15 cellular contexts compared by ENCODE assay signal in genomic region chr1:174768516-174768915, GRCh38.
DNase-seq lines count a peak whose midpoint lies in the region; ATAC-seq and TF ChIP-seq lines count a peak whose summit lies in the region.
"Had no signal": no experiment of that assay in that cellular context is flagged by ENCODE, and none has a peak within 500 bp of the region (broad histone marks: within the 10 kb centered on the region; RNA-seq: fewer than 3 reads in every experiment).

No MANE protein-coding gene starts in this region.

- peaks cover 0 to 48% (median 36%) of the 10 kb centered on the region in 10 experiments; a peak in 15 of 20 replicates for H3K4me1 ChIP-seq in BLaER1 treated with 17β-estradiol and CSF1 and Interleukin-3, amounts not matched to agents 10 nM and 100 nM
- H3K4me1 ChIP-seq in OCI-LY7 (ENCODE audit: insufficient read depth, low read length, poor library complexity, severe bottlenecking) = peaks cover 50% of the 10 kb centered on the region

- no peak for TF ChIP-seq CTCF in OCI-LY7 (conservative IDR thresholded peaks at IDR 0.05; ENCODE audit: low read length)

- H3K4me2 ChIP-seq in BLaER1 treated with 17β-estradiol and CSF1 and Interleukin-3, amounts not matched to agents 10 nM and 100 nM = peak overlapping the region in 8 of 11 experiments; percentile 14 to 61 (median 51); a peak in 14 of 22 replicates
- H3K4me2 ChIP-seq in OCI-LY7 (ENCODE audit: low read length) = peak overlapping the region; percentile 55
- H3K4me2 ChIP-seq: PC-9 had no signal

- H3K9me3 ChIP-seq in BLaER1 treated with 17β-estradiol and CSF1 and Interleukin-3, amounts not matched to agents 10 nM and 100 nM (replicated peaks in 1 of 11) = peaks cover 0 to 10% (median 0%) of the 10 kb centered on the region in 11 experiments; a peak in 5 of 22 replicates
- no peaks in the 10 kb centered on the region for H3K9me3 ChIP-seq in OCI-LY7 (ENCODE audit: low read length)

- intact Hi-C loops in OCI-LY7 (cut with micrococcal nuclease; ENCODE audit: unreplicated experiment) = loop anchor here (5.0 kb wide), 1 partner anchor 359 kb away; no protein-coding TSS in a partner anchor
- intact Hi-C loops in left colon (cut with DNase I, micrococcal nuclease) = no loop called here

- no peaks in the 10 kb centered on the region for H3K79me2 ChIP-seq in OCI-LY7 (ENCODE audit: insufficient read depth, low read depth, low read length)

- peak overlapping the region; percentile 30; the same call in 1 of the 2 replicates for H2AFZ ChIP-seq in OCI-LY7 (ENCODE audit: low read length)
- H2AFZ ChIP-seq: PC-9 had no signal

- DNase-seq in DMS 273 (lab: John Stamatoyannopoulos, UW; ENCODE audit: unreplicated experiment) (peak; percentile 13), DMS 273 treated with DMSO at 0.1 percent for 48 hours (lab: John Stamatoyannopoulos, UW) (no peak), OCI-LY7 (ENCODE audit: low spot score) (peak; percentile 18), left colon (no peak), nucleus accumbens (lab: John Stamatoyannopoulos, UW) (no peak), amniotic stem cell (lab: John Stamatoyannopoulos, UW) (no peak)
- DNase-seq: EL, NCI-H1048, NCI-H2081, NCI-H226, NCI-H524 treated with DMSO at 0.1 percent for 48 hours, PC-9 had no signal

- H3K9me2 ChIP-seq in OCI-LY7 (ENCODE audit: insufficient read depth, low read length) = no peaks in the 10 kb centered on the region

- no peaks in the 10 kb centered on the region for H3K36me3 ChIP-seq in BLaER1 treated with 17β-estradiol and CSF1 and Interleukin-3, amounts not matched to agents 10 nM and 100 nM
- H3K36me3 ChIP-seq in OCI-LY7 (ENCODE audit: insufficient read depth, low read length) = peaks cover 6% of the 10 kb centered on the region; the same call in 1 of the 2 replicates

- no peaks in the 10 kb centered on the region for H4K20me1 ChIP-seq in BLaER1 treated with 17β-estradiol and CSF1 and Interleukin-3, amounts not matched to agents 10 nM and 100 nM
- no peaks in the 10 kb centered on the region for H4K20me1 ChIP-seq in OCI-LY7 (ENCODE audit: insufficient read depth, low read length)

- no peak overlapping the region for H3K4me3 ChIP-seq in BLaER1 treated with 17β-estradiol and CSF1 and Interleukin-3, amounts not matched to agents 10 nM and 100 nM
- H3K4me3 ChIP-seq in OCI-LY7 (ENCODE audit: low read depth, low read length, poor library complexity, severe bottlenecking) = peak overlapping the region; percentile 19
- H3K4me3 ChIP-seq: PC-9 had no signal

- peak overlapping the region in 1 of 11 experiments; percentile 29; a peak in 1 of 22 replicates for H3K9ac ChIP-seq in BLaER1 treated with 17β-estradiol and CSF1 and Interleukin-3, amounts not matched to agents 10 nM and 100 nM

- no peaks in the 10 kb centered on the region for H3K27me3 ChIP-seq in BLaER1 treated with 17β-estradiol and CSF1 and Interleukin-3, amounts not matched to agents 10 nM and 100 nM

- ATAC-seq in left colon = peak; percentile 16
- ATAC-seq in GM19395 (IDR thresholded peaks at IDR 0.05; ENCODE audit: unreplicated experiment) = no peak

- peak overlapping the region in 4 of 11 experiments; percentile 11 to 51 (median 32); a peak in 4 of 22 replicates for H3K27ac ChIP-seq in BLaER1 treated with 17β-estradiol and CSF1 and Interleukin-3, amounts not matched to agents 10 nM and 100 nM
- peak overlapping the region; percentile 59 for H3K27ac ChIP-seq in OCI-LY7 (ENCODE audit: low read depth, low read length, poor library complexity, severe bottlenecking)
- H3K27ac ChIP-seq: 22Rv1, PC-9 had no signal

- POLR2A ChIA-PET in OCI-LY7 (lab: Charles Lee) = no interaction called here

- BruUV-seq in OCI-LY7 (replicated peaks; lab: Mats Ljungman, UMichigan) = no TSS peak

- CTCF ChIA-PET in OCI-LY7 (lab: Charles Lee; ENCODE audit: unreplicated experiment) = no interaction called here

Comparison
In these comparisons a context has a peak if more than half of its experiments do, and no peak if none do; other contexts are left out.
1. DNase-seq: peak in DMS 273 (single experiment) and OCI-LY7 (single experiment); none in DMS 273 treated with DMSO at 0.1 percent for 48 hours (single experiment), left colon (0 of 2), nucleus accumbens (0 of 56) and amniotic stem cell (single experiment).